ENCODE assay signal across 8 cellular contexts in genomic region chr3:7144696-7145308, GRCh38.
DNase-seq lines count a peak whose midpoint lies in the region; ATAC-seq and TF ChIP-seq lines count a peak whose summit lies in the region.

No MANE protein-coding gene starts in this region.

- no peak overlapping the region for H3K9ac ChIP-seq in neuronal stem cell (ENCODE audit: low read depth, low read length, poor library complexity)

- intact Hi-C loops in adrenal gland (cut with DNase I) = no loop called here

- H2BK120ac ChIP-seq in neuronal stem cell (ENCODE audit: low read depth, low read length) = no peak overlapping the region

- H3K4ac ChIP-seq in neuronal stem cell (ENCODE audit: low read length) = no peak overlapping the region

- no peak overlapping the region for H3K27ac Mint-ChIP-seq in naive thymus-derived CD8-positive, alpha-beta T cell

- TF ChIP-seq CTCF in adrenal gland (IDR thresholded peaks at IDR 0.05) = peak in 4 of 6 experiments; percentile 9 to 34 (median 30)

- no peak overlapping the region for H2AFZ ChIP-seq in neuronal stem cell (ENCODE audit: low read length)

- H3K27me3 ChIP-seq in adrenal gland (no peaks in the 10 kb centered on the region), neuronal stem cell (ENCODE audit: control insufficient read depth in 3 of 3, insufficient read depth in 3 of 3, low read depth in 1 of 3, low read length in 3 of 3) (no peaks in the 10 kb centered on the region)

- H3K4me1 Mint-ChIP-seq in naive thymus-derived CD8-positive, alpha-beta T cell = no peaks in the 10 kb centered on the region

- POLR2A ChIA-PET in naive thymus-derived CD8-positive, alpha-beta T cell (lab: Charles Lee) = no interaction called here

- no peak overlapping the region for H3K4me3 Mint-ChIP-seq in naive thymus-derived CD8-positive, alpha-beta T cell

- H3K4me1 ChIP-seq in adrenal gland (replicated peaks in 1 of 2) (no peaks in the 10 kb centered on the region), neuronal stem cell (ENCODE audit: control insufficient read depth in 2 of 2, insufficient read depth in 1 of 2, low read depth in 1 of 2, low read length in 2 of 2) (no peaks in the 10 kb centered on the region)

- H3K27me3 Mint-ChIP-seq in naive thymus-derived CD8-positive, alpha-beta T cell = no peaks in the 10 kb centered on the region

- H3K4me3 ChIP-seq in adrenal gland = no peak overlapping the region
- H3K4me3 ChIP-seq in neuronal stem cell (ENCODE audit: low read length in 2 of 2) = no peak overlapping the region

- H3K23ac ChIP-seq in neuronal stem cell (ENCODE audit: low read depth, low read length, poor library complexity) = no peak overlapping the region

- no peak overlapping the region for H4K91ac ChIP-seq in neuronal stem cell (ENCODE audit: low read depth, low read length, poor library complexity)

- no peaks in the 10 kb centered on the region for H3K79me1 ChIP-seq in neuronal stem cell (ENCODE audit: low read depth, low read length)

- H2BK5ac ChIP-seq in neuronal stem cell (ENCODE audit: low read length) = no peak overlapping the region

- H3K27ac ChIP-seq in adrenal gland = no peak overlapping the region
- no peak overlapping the region for H3K27ac ChIP-seq in neuronal stem cell (replicated peaks; ENCODE audit: low read length)

- DNase-seq in NCI-H2081 (lab: John Stamatoyannopoulos, UW) (peak; percentile 1 to 2), NCI-H2081 treated with DMSO at 0.1 percent for 48 hours (lab: John Stamatoyannopoulos, UW) (no peak), adrenal gland (peak in 1 of 7 donors; percentile 1), neuronal stem cell (ENCODE audit: low spot score) (peak; percentile 30), activated T-cell treated with anti-CD3 and anti-CD28 coated beads for 4 hours (no peak)
- DNase-seq in naive thymus-derived CD8-positive, alpha-beta T cell = no peak

- H3K9me3 ChIP-seq in adrenal gland (replicated peaks in 1 of 3) = no peaks in the 10 kb centered on the region
- H3K9me3 ChIP-seq in neuronal stem cell (replicated peaks in 1 of 2; ENCODE audit: control insufficient read depth in 2 of 2, insufficient read depth in 1 of 2, low read depth in 1 of 2, low read length in 2 of 2) = peaks cover 0 to 1% of the 10 kb centered on the region in 2 donors

- H2BK12ac ChIP-seq in neuronal stem cell (ENCODE audit: low read length) = no peak overlapping the region

- no peak overlapping the region for H3K14ac ChIP-seq in neuronal stem cell (ENCODE audit: low read length)

- H3K36me3 ChIP-seq in adrenal gland (replicated peaks in 1 of 2) (no peaks in the 10 kb centered on the region), neuronal stem cell (replicated peaks in 1 of 2; ENCODE audit: control insufficient read depth in 2 of 2, insufficient read depth in 2 of 2, low read length in 2 of 2) (no peaks in the 10 kb centered on the region)

- no peak for TF ChIP-seq POLR2A in adrenal gland (IDR thresholded peaks at IDR 0.05)

- no peak overlapping the region for H3K4me2 ChIP-seq in neuronal stem cell (ENCODE audit: insufficient read depth, low read length, poor library complexity, severe bottlenecking)

- H3K18ac ChIP-seq in neuronal stem cell (ENCODE audit: low read length) = no peak overlapping the region

- no peak overlapping the region for H2BK15ac ChIP-seq in neuronal stem cell (ENCODE audit: low read length)

- H3K36me3 Mint-ChIP-seq in naive thymus-derived CD8-positive, alpha-beta T cell = no peaks in the 10 kb centered on the region

- peaks cover 0 to 12% (median under 1%) of the 10 kb centered on the region in 9 donors for H3K9me3 Mint-ChIP-seq in naive thymus-derived CD8-positive, alpha-beta T cell

- peak; percentile 62 for ATAC-seq in HG03039 (IDR thresholded peaks at IDR 0.05; ENCODE audit: unreplicated experiment)
- no peak for ATAC-seq in naive thymus-derived CD8-positive, alpha-beta T cell
- no peak for ATAC-seq in activated CD4-positive, CD25-positive, alpha-beta regulatory T cell treated with anti-CD3 and anti-CD28 coated beads, Interleukin-2, amount 50 U/mL, for 24 hours

- 70 to 74% (median 72%) methylated on average over 8 of the region's 8 CpGs for WGBS in adrenal gland, 4 donors
- WGBS in neuronal stem cell (ENCODE audit: extremely low coverage in 2 of 2, insufficient read length in 2 of 2, insufficient replicate concordance in 1 of 2), 2 donors = no CpG with 5 or more reads among the region's 8 CpGs

- no peak overlapping the region for H2AK5ac ChIP-seq in neuronal stem cell (ENCODE audit: low read depth, low read length)

- H4K8ac ChIP-seq in neuronal stem cell (ENCODE audit: low read depth, low read length) = no peak overlapping the region

Comparison
In these comparisons a context has a peak if more than half of its experiments do, and no peak if none do; other contexts are left out.
1. DNase-seq: peak in NCI-H2081 (2 of 2) and neuronal stem cell (single experiment); none in NCI-H2081 treated with DMSO at 0.1 percent for 48 hours (single experiment), naive thymus-derived CD8-positive, alpha-beta T cell (0 of 10) and activated T-cell treated with anti-CD3 and anti-CD28 coated beads for 4 hours (single experiment).